18 cellular contexts compared by ENCODE assay signal in genomic region chr2:14220101-14220500, GRCh38.
"Had no signal": no experiment of that assay in that cellular context is flagged by ENCODE, and none has a peak within 500 bp of the region (broad histone marks: within the 10 kb centered on the region; RNA-seq: fewer than 3 reads in every experiment).

No MANE protein-coding gene starts in this region.

- H3K4me1 Mint-ChIP-seq: activated T-helper 17 cell treated with anti-CD3 and anti-CD28 coated beads, Interleukin-2, amount 50 U/mL, for 72 hours; natural killer cell had no signal

- H3K36me3 Mint-ChIP-seq: natural killer cell had no signal

- H3K4me3 Mint-ChIP-seq: activated T-helper 17 cell treated with anti-CD3 and anti-CD28 coated beads, Interleukin-2, amount 50 U/mL, for 72 hours; natural killer cell had no signal

- H2AFZ ChIP-seq: parathyroid adenoma had no signal

- H3K27me3 Mint-ChIP-seq: activated T-helper 17 cell treated with anti-CD3 and anti-CD28 coated beads, Interleukin-2, amount 50 U/mL, for 72 hours had no signal

- H3K36me3 ChIP-seq: esophagus squamous epithelium, heart right ventricle, neutrophil, sigmoid colon, stomach, upper lobe of right lung had no signal

- H3K9ac ChIP-seq: parathyroid adenoma had no signal

- H3K27ac ChIP-seq: esophagus squamous epithelium, heart right ventricle, neutrophil, parathyroid adenoma, sigmoid colon, stomach, testis, upper lobe of right lung had no signal

- H3K27ac Mint-ChIP-seq: activated T-helper 17 cell treated with anti-CD3 and anti-CD28 coated beads, Interleukin-2, amount 50 U/mL, for 72 hours; natural killer cell had no signal

- H3K27me3 ChIP-seq: esophagus squamous epithelium, heart right ventricle, neutrophil, sigmoid colon, stomach, testis, upper lobe of right lung had no signal

- H3K4me3 ChIP-seq: esophagus squamous epithelium, heart right ventricle, sigmoid colon, stomach, testis, upper lobe of right lung had no signal

- H3K9me3 ChIP-seq: esophagus squamous epithelium, neutrophil, sigmoid colon, stomach, testis, upper lobe of right lung had no signal

- DNase-seq: activated CD4-positive, alpha-beta T cell treated with anti-CD3 and anti-CD28 coated beads for 1 hour; activated CD4-positive, alpha-beta T cell treated with anti-CD3 and anti-CD28 coated beads, Interleukin-2, amount 50 U/mL, for 4 hours; activated naive CD4-positive, alpha-beta T cell treated with Interleukin-2 at 50 U/mL for 16 hours; activated T-cell treated with anti-CD3 and anti-CD28 coated beads for 4 hours; anterior cingulate cortex; esophagus squamous epithelium; foreskin melanocyte; heart right ventricle; natural killer cell; sigmoid colon; stimulated activated CD4-positive, alpha-beta T cell treated with anti-CD3 and anti-CD28 coated beads, Interleukin-2, amount 100 ng/mL, for 24 hours; stomach; T-helper 9 cell; testis; upper lobe of right lung had no signal

- H3K4me1 ChIP-seq: esophagus squamous epithelium, heart right ventricle, parathyroid adenoma, sigmoid colon, stomach, testis, upper lobe of right lung had no signal

- ATAC-seq: activated T-helper 17 cell treated with anti-CD3 and anti-CD28 coated beads, Interleukin-2, amount 50 U/mL, for 72 hours; heart right ventricle; natural killer cell; upper lobe of right lung had no signal
